Comparison of ENCODE assay signal across 26 cellular contexts in genomic region chr15:87577336-87577735, GRCh38.
"Had no signal": no experiment of that assay in that cellular context is flagged by ENCODE, and none has a peak within 500 bp of the region (broad histone marks: within the 10 kb centered on the region; RNA-seq: fewer than 3 reads in every experiment).

No MANE protein-coding gene starts in this region.

- H3K4me3 Mint-ChIP-seq: natural killer cell; nephron; neural progenitor cell; stimulated activated effector memory CD8-positive, alpha-beta T cell treated with anti-CD3 and anti-CD28 coated beads, Interleukin-12 subunit alpha, Interleukin-12 subunit beta, amount 100 ng/mL, for 72 hours; stimulated activated naive B cell treated with anti-CD40 and anti-IgM and Interleukin-4, amounts not matched to agents 10 μg/mL and 1 μg/mL and 100 μg/mL, for 72 hours; stimulated activated naive CD8-positive, alpha-beta T cell treated with anti-CD3 and anti-CD28 coated beads, Interleukin-15, Interleukin-2, amounts not matched to agents 100 ng/mL and 50 ng/mL, for 24 hours had no signal

- H3K4me1 Mint-ChIP-seq: natural killer cell; nephron; stimulated activated effector memory CD8-positive, alpha-beta T cell treated with anti-CD3 and anti-CD28 coated beads, Interleukin-12 subunit alpha, Interleukin-12 subunit beta, amount 100 ng/mL, for 72 hours; stimulated activated naive B cell treated with anti-CD40 and anti-IgM and Interleukin-4, amounts not matched to agents 10 μg/mL and 1 μg/mL and 100 μg/mL, for 72 hours had no signal

- ATAC-seq: natural killer cell; psoas muscle; right cardiac atrium; right lobe of liver; stimulated activated effector memory CD8-positive, alpha-beta T cell treated with anti-CD3 and anti-CD28 coated beads, Interleukin-12 subunit alpha, Interleukin-12 subunit beta, amount 100 ng/mL, for 72 hours; stimulated activated naive B cell treated with anti-CD40 and anti-IgM and Interleukin-4, amounts not matched to agents 10 μg/mL and 1 μg/mL and 100 μg/mL, for 72 hours had no signal

- DNase-seq: natural killer cell; occipital lobe; ovary; posterior cingulate gyrus; psoas muscle; right cardiac atrium; right lobe of liver; sigmoid colon; small intestine; stimulated activated CD4-positive, alpha-beta T cell treated with anti-CD3 and anti-CD28 coated beads, Interleukin-15, amount 100 ng/mL, for 24 hours; stimulated activated CD4-positive, alpha-beta T cell treated with anti-CD3 and anti-CD28 coated beads, Interleukin-2, amount 100 ng/mL, for 24 hours; stimulated activated CD4-positive, alpha-beta T cell treated with anti-CD3 and anti-CD28 coated beads, Interleukin-2, amount 100 ng/mL, for 48 hours; stimulated activated CD4-positive, alpha-beta T cell treated with anti-CD3 and anti-CD28 coated beads, Interleukin-4, amount 100 ng/mL, for 24 hours; stimulated activated naive B cell treated with anti-CD40 and anti-IgM and Interleukin-4, amounts not matched to agents 10 μg/mL and 1 μg/mL and 100 μg/mL, for 72 hours; stimulated activated naive CD4-positive, alpha-beta T cell treated with Interleukin-2 at 50 U/mL for 16 hours; stomach; thyroid gland; trophoblast cell; upper lobe of left lung had no signal

- H3K27me3 Mint-ChIP-seq: stimulated activated naive B cell treated with anti-CD40 and anti-IgM and Interleukin-4, amounts not matched to agents 10 μg/mL and 1 μg/mL and 100 μg/mL, for 72 hours; stimulated activated naive CD8-positive, alpha-beta T cell treated with anti-CD3 and anti-CD28 coated beads, Interleukin-15, Interleukin-2, amounts not matched to agents 100 ng/mL and 50 ng/mL, for 24 hours had no signal

- H3K9me3 Mint-ChIP-seq: nephron; neural progenitor cell; stimulated activated effector memory CD8-positive, alpha-beta T cell treated with anti-CD3 and anti-CD28 coated beads, Interleukin-12 subunit alpha, Interleukin-12 subunit beta, amount 100 ng/mL, for 72 hours; stimulated activated naive B cell treated with anti-CD40 and anti-IgM and Interleukin-4, amounts not matched to agents 10 μg/mL and 1 μg/mL and 100 μg/mL, for 72 hours had no signal

- H3K4me3 ChIP-seq: neural progenitor cell, ovary, psoas muscle, right lobe of liver, sigmoid colon, stomach, thoracic aorta, thyroid gland, tibial nerve, upper lobe of left lung had no signal

- H3K27ac Mint-ChIP-seq: natural killer cell; nephron; neural progenitor cell; progenitor cell of endocrine pancreas; stimulated activated effector memory CD8-positive, alpha-beta T cell treated with anti-CD3 and anti-CD28 coated beads, Interleukin-12 subunit alpha, Interleukin-12 subunit beta, amount 100 ng/mL, for 72 hours; stimulated activated naive B cell treated with anti-CD40 and anti-IgM and Interleukin-4, amounts not matched to agents 10 μg/mL and 1 μg/mL and 100 μg/mL, for 72 hours; stimulated activated naive CD8-positive, alpha-beta T cell treated with anti-CD3 and anti-CD28 coated beads, Interleukin-15, Interleukin-2, amounts not matched to agents 100 ng/mL and 50 ng/mL, for 24 hours had no signal

- H3K36me3 Mint-ChIP-seq: natural killer cell; neural progenitor cell; stimulated activated effector memory CD8-positive, alpha-beta T cell treated with anti-CD3 and anti-CD28 coated beads, Interleukin-12 subunit alpha, Interleukin-12 subunit beta, amount 100 ng/mL, for 72 hours; stimulated activated naive B cell treated with anti-CD40 and anti-IgM and Interleukin-4, amounts not matched to agents 10 μg/mL and 1 μg/mL and 100 μg/mL, for 72 hours had no signal
